Comparison of ENCODE assay signal across 23 cellular contexts in genomic region chr22:19019679-19020032, GRCh38.
"Had no signal": no experiment of that assay in that cellular context is flagged by ENCODE, and none has a peak within 500 bp of the region (broad histone marks: within the 10 kb centered on the region; RNA-seq: fewer than 3 reads in every experiment).

No MANE protein-coding gene starts in this region.

- ATAC-seq: activated CD8-positive, alpha-beta memory T cell treated with anti-CD3 and anti-CD28 coated beads, Interleukin-2, amount 10 ng/mL, durations not matched to agents 7 days and 5 days; activated CD8-positive, alpha-beta T cell treated with anti-CD3 and anti-CD28 coated beads for 36 hours; activated naive CD8-positive, alpha-beta T cell treated with anti-CD3 and anti-CD28 coated beads, Interleukin-2, amount 50 U/mL, for 24 hours; body of pancreas; esophagus mucosa had no signal

- FAIRE-seq: colon, frontal cortex had no signal

- H3K4me3 ChIP-seq: adrenal gland, body of pancreas had no signal

- H3K36me3 ChIP-seq: adrenal gland had no signal

- H3K27me3 ChIP-seq: adrenal gland, body of pancreas had no signal

- DNase-seq: activated CD4-positive, alpha-beta T cell treated with anti-CD3 and anti-CD28 coated beads for 48 hours; activated CD4-positive, alpha-beta T cell treated with anti-CD3 and anti-CD28 coated beads, Interleukin-2, amount 50 U/mL, for 1 hour; activated CD4-positive, alpha-beta T cell treated with anti-CD3 and anti-CD28 coated beads, Interleukin-2, amount 50 U/mL, for 48 hours; activated CD4-positive, CD25-positive, alpha-beta regulatory T cell; activated CD8-positive, alpha-beta memory T cell treated with anti-CD3 and anti-CD28 coated beads, Interleukin-2, amount 10 ng/mL, durations not matched to agents 7 days and 5 days; activated CD8-positive, alpha-beta memory T cell treated with anti-CD3 and anti-CD28 coated beads, Interleukin-2, amount 50 U/mL, for 4 hours; activated CD8-positive, alpha-beta T cell treated with anti-CD3 and anti-CD28 coated beads for 36 hours; activated effector memory CD4-positive, alpha-beta T cell treated with anti-CD3 and anti-CD28 coated beads, Interleukin-2, amount 50 U/mL, for 16 hours; activated naive CD4-positive, alpha-beta T cell treated with anti-CD3 and anti-CD28 coated beads for 36 hours; activated naive CD8-positive, alpha-beta T cell treated with anti-CD3 and anti-CD28 coated beads for 36 hours; activated naive CD8-positive, alpha-beta T cell treated with anti-CD3 and anti-CD28 coated beads, Interleukin-2, amount 50 U/mL, for 24 hours; activated T-cell treated with anti-CD3 and anti-CD28 coated beads, Interleukin-2, amount 50 U/mL, for 1 hour; activated T-cell treated with anti-CD3 and anti-CD28 coated beads, Interleukin-2, amount 50 U/mL, for 48 hours; adrenal gland; amygdala; body of pancreas; cortex of kidney; effector CD8-positive, alpha-beta T cell; foreskin fibroblast; T-helper 2 cell had no signal
